ENCODE assay signal across 21 cellular contexts in the genomic region with DNA sequence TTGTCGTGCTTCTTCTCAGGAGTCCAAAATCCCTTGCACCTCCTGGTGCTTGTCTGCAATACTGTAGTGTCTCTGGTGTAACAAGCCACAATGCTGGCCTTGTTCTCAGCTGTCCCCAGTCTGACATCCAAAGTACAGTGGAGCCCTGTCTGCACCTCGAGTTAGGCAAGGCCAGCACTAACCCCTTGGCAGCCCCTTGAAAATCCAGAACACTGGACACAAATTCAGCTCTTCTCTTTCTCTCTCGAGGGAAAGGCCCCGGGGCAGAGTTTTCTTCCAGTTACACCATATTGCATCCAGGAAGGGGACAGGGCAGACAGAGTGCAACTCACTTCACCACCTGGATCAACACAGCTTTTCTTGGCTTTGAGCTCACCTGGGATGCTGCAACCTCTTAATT.
DNase-seq lines count a peak whose midpoint lies in the region; ATAC-seq lines count a peak whose summit lies in the region.
"Had no signal": no experiment of that assay in that cellular context is flagged by ENCODE, and none has a peak within 500 bp of the region (broad histone marks: within the 10 kb centered on the region; RNA-seq: fewer than 3 reads in every experiment).

No MANE protein-coding gene starts in this region.

- ATAC-seq in HG03175 (IDR thresholded peaks at IDR 0.05; ENCODE audit: unreplicated experiment), result no peak
- no peak for ATAC-seq in stimulated activated naive B cell treated with anti-CD40 and anti-IgM and Interleukin-4, amounts not matched to agents 10 μg/mL and 1 μg/mL and 100 μg/mL, for 72 hours (replicated peaks)
- ATAC-seq: A549 had no signal

- H3K4ac ChIP-seq in trophoblast cell (ENCODE audit: low read depth, low read length), result no peak overlapping the region

- H3K9me3 Mint-ChIP-seq in stimulated activated naive B cell treated with anti-CD40 and anti-IgM and Interleukin-4, amounts not matched to agents 10 μg/mL and 1 μg/mL and 100 μg/mL, for 72 hours, result peaks cover 5 to 17% of the 10 kb centered on the region in 2 donors

- H2BK12ac ChIP-seq in trophoblast cell (ENCODE audit: low read length), result peak overlapping the region; percentile 37

- H3K36me3 Mint-ChIP-seq in stimulated activated naive B cell treated with anti-CD40 and anti-IgM and Interleukin-4, amounts not matched to agents 10 μg/mL and 1 μg/mL and 100 μg/mL, for 72 hours, result peaks cover 3% of the 10 kb centered on the region in 2 donors
- H3K36me3 Mint-ChIP-seq: CD14-positive monocyte; CD8-positive, alpha-beta memory T cell had no signal

- H3K79me1 ChIP-seq in trophoblast cell (ENCODE audit: low read length), result peaks cover 16% of the 10 kb centered on the region

- H3K27me3 ChIP-seq in trophoblast cell (ENCODE audit: insufficient read depth, low read length), result no peaks in the 10 kb centered on the region
- H3K27me3 ChIP-seq: BE2C; BLaER1 treated with 17β-estradiol and CSF1 and Interleukin-3, amounts not matched to agents 10 nM and 100 nM had no signal

- no peak overlapping the region for H3K9ac ChIP-seq in trophoblast cell (ENCODE audit: low read length)
- H3K9ac ChIP-seq: BLaER1 treated with 17β-estradiol and CSF1 and Interleukin-3, amounts not matched to agents 10 nM and 100 nM had no signal

- H2BK120ac ChIP-seq in trophoblast cell (ENCODE audit: insufficient read depth, low read length, poor library complexity), result peak overlapping the region; percentile 18

- H3K14ac ChIP-seq in trophoblast cell (ENCODE audit: low read length), result peak overlapping the region; percentile 13

- peak overlapping the region; percentile 0 for H3K27ac ChIP-seq in trophoblast cell (ENCODE audit: low read depth, low read length)
- H3K27ac ChIP-seq: A549; BLaER1 treated with 17β-estradiol and CSF1 and Interleukin-3, amounts not matched to agents 10 nM and 100 nM had no signal

- H3K79me2 ChIP-seq in trophoblast cell (ENCODE audit: control insufficient read depth, insufficient read depth, low read length, poor library complexity), result no peaks in the 10 kb centered on the region

- no peak overlapping the region for H3K4me2 ChIP-seq in trophoblast cell (ENCODE audit: low read length)
- H3K4me2 ChIP-seq: A549; BLaER1 treated with 17β-estradiol and CSF1 and Interleukin-3, amounts not matched to agents 10 nM and 100 nM had no signal

- H3K23ac ChIP-seq in trophoblast cell (ENCODE audit: low read length), result no peak overlapping the region

- no peaks in the 10 kb centered on the region for H3K36me3 ChIP-seq in trophoblast cell (ENCODE audit: control insufficient read depth in 1 of 2, insufficient read depth in 2 of 2, low read length in 2 of 2)
- H3K36me3 ChIP-seq: BE2C; BLaER1 treated with 17β-estradiol and CSF1 and Interleukin-3, amounts not matched to agents 10 nM and 100 nM; HAP-1 had no signal

- H2AK5ac ChIP-seq in trophoblast cell (ENCODE audit: low read length), result no peak overlapping the region

- no peak overlapping the region for H2AFZ ChIP-seq in trophoblast cell (ENCODE audit: insufficient read depth, low read length, poor library complexity)

- no peak overlapping the region for H2BK5ac ChIP-seq in trophoblast cell (ENCODE audit: low read depth, low read length, poor library complexity)

- H3K4me3 ChIP-seq in trophoblast cell (ENCODE audit: low read depth, low read length), result no peak overlapping the region
- H3K4me3 ChIP-seq: A549; BLaER1 treated with 17β-estradiol and CSF1 and Interleukin-3, amounts not matched to agents 10 nM and 100 nM; HAP-1 had no signal

- H3K4me3 Mint-ChIP-seq in stimulated activated naive B cell treated with anti-CD40 and anti-IgM and Interleukin-4, amounts not matched to agents 10 μg/mL and 1 μg/mL and 100 μg/mL, for 72 hours, result no peak overlapping the region
- H3K4me3 Mint-ChIP-seq: CD14-positive monocyte; CD4-positive, alpha-beta T cell; CD8-positive, alpha-beta memory T cell; HFFc6 had no signal

- no peak overlapping the region for H3K18ac ChIP-seq in trophoblast cell (ENCODE audit: low read length)

- no peak overlapping the region for H3K27ac Mint-ChIP-seq in stimulated activated naive B cell treated with anti-CD40 and anti-IgM and Interleukin-4, amounts not matched to agents 10 μg/mL and 1 μg/mL and 100 μg/mL, for 72 hours
- H3K27ac Mint-ChIP-seq: CD4-positive, alpha-beta T cell; CD8-positive, alpha-beta memory T cell; HFFc6 had no signal

- DNase-seq in NCI-H69 (lab: John Stamatoyannopoulos, UW) (peak; percentile 35), SK-MEL-5 (ENCODE audit: low read depth, low spot score) (peak; percentile 92), trophoblast cell (no peak), NCI-H82 treated with DMSO at 0.1 percent for 48 hours (lab: John Stamatoyannopoulos, UW; ENCODE audit: unreplicated experiment) (no peak)
- no peak for DNase-seq in stimulated activated naive B cell treated with anti-CD40 and anti-IgM and Interleukin-4, amounts not matched to agents 10 μg/mL and 1 μg/mL and 100 μg/mL, for 72 hours
- DNase-seq: 8988T; ACHN; AML-193; BE2C; CD4-positive, alpha-beta T cell; CD8-positive, alpha-beta memory T cell; DMS 273 treated with DMSO at 0.1 percent for 48 hours; DMS79 treated with DMSO at 0.1 percent for 48 hours; GF-D8; GOT3; HFFc6 had no signal

- H3K4me1 ChIP-seq in trophoblast cell (ENCODE audit: control insufficient read depth in 1 of 2, insufficient read depth in 2 of 2, low read length in 2 of 2), result peaks cover 8 to 20% of the 10 kb centered on the region in 2 experiments
- H3K4me1 ChIP-seq: A549; BE2C; BLaER1 treated with 17β-estradiol and CSF1 and Interleukin-3, amounts not matched to agents 10 nM and 100 nM; HAP-1 had no signal

- no peak overlapping the region for H4K8ac ChIP-seq in trophoblast cell (ENCODE audit: low read depth, low read length)

- no peak overlapping the region for H4K12ac ChIP-seq in trophoblast cell (ENCODE audit: low read depth, low read length)

- peaks cover 5% of the 10 kb centered on the region for H3K9me3 ChIP-seq in trophoblast cell (ENCODE audit: insufficient read depth, low read depth, low read length)
- H3K9me3 ChIP-seq: A549, BE2C had no signal

- peak overlapping the region; percentile 25 for H4K91ac ChIP-seq in trophoblast cell (ENCODE audit: low read depth, low read length)

- peaks cover 3 to 14% of the 10 kb centered on the region in 2 donors for H3K27me3 Mint-ChIP-seq in stimulated activated naive B cell treated with anti-CD40 and anti-IgM and Interleukin-4, amounts not matched to agents 10 μg/mL and 1 μg/mL and 100 μg/mL, for 72 hours
- H3K27me3 Mint-ChIP-seq: CD4-positive, alpha-beta T cell had no signal

- in situ Hi-C loops in SK-MEL-5 (cut with HindIII; ENCODE audit: low pct_unique_long_range_greater_than_20kb, low sequenced_read_pairs), result no loop called here

- WGBS in trophoblast cell (ENCODE audit: extremely low coverage, insufficient coverage, insufficient read length), result no CpG with 5 or more reads among the region's 4 CpGs

- no peaks in the 10 kb centered on the region for H3K4me1 Mint-ChIP-seq in stimulated activated naive B cell treated with anti-CD40 and anti-IgM and Interleukin-4, amounts not matched to agents 10 μg/mL and 1 μg/mL and 100 μg/mL, for 72 hours
- H3K4me1 Mint-ChIP-seq: CD14-positive monocyte; CD8-positive, alpha-beta memory T cell had no signal

Comparison
In these comparisons a context has a peak if more than half of its experiments do, and no peak if none do; other contexts are left out.
1. DNase-seq: peak in NCI-H69 (single experiment) and SK-MEL-5 (single experiment); none in trophoblast cell (0 of 2), NCI-H82 treated with DMSO at 0.1 percent for 48 hours (single experiment) and stimulated activated naive B cell treated with anti-CD40 and anti-IgM and Interleukin-4, amounts not matched to agents 10 μg/mL and 1 μg/mL and 100 μg/mL, for 72 hours (single experiment).